Comparison of ENCODE assay signal across 1 cellular context in the genomic region with DNA sequence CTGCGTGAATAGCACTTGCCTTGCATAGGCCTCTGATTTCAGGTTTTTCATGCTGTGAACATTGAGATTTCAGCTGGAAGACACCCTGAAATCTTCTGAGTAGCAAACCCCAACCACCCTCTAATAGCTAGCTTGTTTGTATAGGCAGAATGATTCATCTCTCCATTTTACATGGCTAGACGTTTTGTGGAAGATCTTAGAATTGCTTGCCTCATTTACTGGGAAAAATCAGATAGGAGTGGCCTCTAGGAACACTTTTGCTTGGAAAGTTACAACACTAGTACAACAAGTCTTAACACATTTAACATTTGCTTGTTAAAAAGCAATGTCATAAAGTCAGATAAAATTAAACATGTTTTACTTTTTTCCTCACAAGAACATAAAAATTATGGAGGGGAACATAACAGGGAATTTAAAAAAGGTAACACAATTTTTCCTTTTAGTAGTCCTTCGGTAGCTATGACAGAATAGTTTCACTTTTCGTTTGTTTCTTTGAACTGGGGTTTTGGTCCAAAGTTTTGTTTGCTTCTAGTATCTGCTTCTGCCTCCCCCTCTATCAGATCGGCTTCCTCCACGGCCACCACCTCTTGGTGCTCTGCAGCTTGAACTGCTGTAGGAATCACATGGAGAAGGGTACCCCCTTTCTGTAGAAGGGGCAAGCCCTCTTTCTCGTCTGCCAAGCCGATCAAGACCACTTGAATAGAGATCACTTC.
A peak's percentile ranks its signal among the peaks of the same experiment; 100 is the strongest.
TF ChIP-seq lines count a peak whose summit lies in the region.

No MANE protein-coding gene starts in this region.

TF ChIP-seq in HepG2, 621 proteins besides CTCF, POLR2A, EP300 and RAD21 (continued from another document and continues in another):
- TF ChIP-seq, protein P1, sequence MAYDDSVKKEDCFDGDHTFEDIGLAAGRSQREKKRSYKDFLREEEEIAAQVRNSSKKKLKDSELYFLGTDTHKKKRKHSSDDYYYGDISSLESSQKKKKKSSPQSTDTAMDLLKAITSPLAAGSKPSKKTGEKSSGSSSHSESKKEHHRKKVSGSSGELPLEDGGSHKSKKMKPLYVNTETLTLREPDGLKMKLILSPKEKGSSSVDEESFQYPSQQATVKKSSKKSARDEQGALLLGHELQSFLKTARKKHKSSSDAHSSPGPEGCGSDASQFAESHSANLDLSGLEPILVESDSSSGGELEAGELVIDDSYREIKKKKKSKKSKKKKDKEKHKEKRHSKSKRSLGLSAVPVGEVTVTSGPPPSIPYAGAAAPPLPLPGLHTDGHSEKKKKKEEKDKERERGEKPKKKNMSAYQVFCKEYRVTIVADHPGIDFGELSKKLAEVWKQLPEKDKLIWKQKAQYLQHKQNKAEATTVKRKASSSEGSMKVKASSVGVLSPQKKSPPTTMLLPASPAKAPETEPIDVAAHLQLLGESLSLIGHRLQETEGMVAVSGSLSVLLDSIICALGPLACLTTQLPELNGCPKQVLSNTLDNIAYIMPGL (CRISPR knock-in tag; IDR thresholded peaks at IDR 0.05; ENCODE audit: borderline replicate concordance in 1 of 2, low read depth in 1 of 2), result peak in 1 of 2 experiments; percentile 25; a peak in 1 of 4 replicates
- no peak for TF ChIP-seq KLF15 (CRISPR knock-in tag; IDR thresholded peaks at IDR 0.05; ENCODE audit: borderline replicate concordance)
- 0 out of 2 replicates have a peak, but pooled peaks have one; percentile 37 for TF ChIP-seq SALL1 (CRISPR knock-in tag; IDR thresholded peaks at IDR 0.05)
- no peak for TF ChIP-seq ARNTL (CRISPR knock-in tag; IDR thresholded peaks at IDR 0.05)
- TF ChIP-seq IRF2 (CRISPR knock-in tag; IDR thresholded peaks at IDR 0.05), result peak; percentile 98
- TF ChIP-seq GABPA (IDR thresholded peaks at IDR 0.05; ENCODE audit: low read depth, low read length), result no peak
- TF ChIP-seq GABPA (CRISPR knock-in tag; IDR thresholded peaks at IDR 0.05; ENCODE audit: low read depth), result 0 out of 2 replicates have a peak, but pooled peaks have one; percentile 4
- TF ChIP-seq SOX5 (CRISPR knock-in tag; IDR thresholded peaks at IDR 0.05; ENCODE audit: borderline replicate concordance), result 0 out of 2 replicates have a peak, but pooled peaks have one; percentile 15
- peak; percentile 54 for TF ChIP-seq KDM6A (CRISPR knock-in tag; IDR thresholded peaks at IDR 0.05; ENCODE audit: low read depth)
- TF ChIP-seq, protein P2, sequence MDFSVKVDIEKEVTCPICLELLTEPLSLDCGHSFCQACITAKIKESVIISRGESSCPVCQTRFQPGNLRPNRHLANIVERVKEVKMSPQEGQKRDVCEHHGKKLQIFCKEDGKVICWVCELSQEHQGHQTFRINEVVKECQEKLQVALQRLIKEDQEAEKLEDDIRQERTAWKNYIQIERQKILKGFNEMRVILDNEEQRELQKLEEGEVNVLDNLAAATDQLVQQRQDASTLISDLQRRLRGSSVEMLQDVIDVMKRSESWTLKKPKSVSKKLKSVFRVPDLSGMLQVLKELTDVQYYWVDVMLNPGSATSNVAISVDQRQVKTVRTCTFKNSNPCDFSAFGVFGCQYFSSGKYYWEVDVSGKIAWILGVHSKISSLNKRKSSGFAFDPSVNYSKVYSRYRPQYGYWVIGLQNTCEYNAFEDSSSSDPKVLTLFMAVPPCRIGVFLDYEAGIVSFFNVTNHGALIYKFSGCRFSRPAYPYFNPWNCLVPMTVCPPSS (IDR thresholded peaks at IDR 0.05), result no peak
- 0 out of 2 replicates have a peak, but pooled peaks have one; percentile 6 for TF ChIP-seq ZNF644 (CRISPR knock-in tag; IDR thresholded peaks at IDR 0.05; ENCODE audit: low read depth)
- TF ChIP-seq, protein P3, sequence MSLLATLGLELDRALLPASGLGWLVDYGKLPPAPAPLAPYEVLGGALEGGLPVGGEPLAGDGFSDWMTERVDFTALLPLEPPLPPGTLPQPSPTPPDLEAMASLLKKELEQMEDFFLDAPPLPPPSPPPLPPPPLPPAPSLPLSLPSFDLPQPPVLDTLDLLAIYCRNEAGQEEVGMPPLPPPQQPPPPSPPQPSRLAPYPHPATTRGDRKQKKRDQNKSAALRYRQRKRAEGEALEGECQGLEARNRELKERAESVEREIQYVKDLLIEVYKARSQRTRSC (CRISPR knock-in tag; IDR thresholded peaks at IDR 0.05; ENCODE audit: low read depth), result no peak
- 0 out of 2 replicates have a peak, but pooled peaks have one; percentile 44 for TF ChIP-seq ELF3 (CRISPR knock-in tag; IDR thresholded peaks at IDR 0.05)
- TF ChIP-seq EHMT2 (IDR thresholded peaks at IDR 0.05; ENCODE audit: borderline replicate concordance, low read depth, low read length), result peak; percentile 66
- TF ChIP-seq, protein P4, sequence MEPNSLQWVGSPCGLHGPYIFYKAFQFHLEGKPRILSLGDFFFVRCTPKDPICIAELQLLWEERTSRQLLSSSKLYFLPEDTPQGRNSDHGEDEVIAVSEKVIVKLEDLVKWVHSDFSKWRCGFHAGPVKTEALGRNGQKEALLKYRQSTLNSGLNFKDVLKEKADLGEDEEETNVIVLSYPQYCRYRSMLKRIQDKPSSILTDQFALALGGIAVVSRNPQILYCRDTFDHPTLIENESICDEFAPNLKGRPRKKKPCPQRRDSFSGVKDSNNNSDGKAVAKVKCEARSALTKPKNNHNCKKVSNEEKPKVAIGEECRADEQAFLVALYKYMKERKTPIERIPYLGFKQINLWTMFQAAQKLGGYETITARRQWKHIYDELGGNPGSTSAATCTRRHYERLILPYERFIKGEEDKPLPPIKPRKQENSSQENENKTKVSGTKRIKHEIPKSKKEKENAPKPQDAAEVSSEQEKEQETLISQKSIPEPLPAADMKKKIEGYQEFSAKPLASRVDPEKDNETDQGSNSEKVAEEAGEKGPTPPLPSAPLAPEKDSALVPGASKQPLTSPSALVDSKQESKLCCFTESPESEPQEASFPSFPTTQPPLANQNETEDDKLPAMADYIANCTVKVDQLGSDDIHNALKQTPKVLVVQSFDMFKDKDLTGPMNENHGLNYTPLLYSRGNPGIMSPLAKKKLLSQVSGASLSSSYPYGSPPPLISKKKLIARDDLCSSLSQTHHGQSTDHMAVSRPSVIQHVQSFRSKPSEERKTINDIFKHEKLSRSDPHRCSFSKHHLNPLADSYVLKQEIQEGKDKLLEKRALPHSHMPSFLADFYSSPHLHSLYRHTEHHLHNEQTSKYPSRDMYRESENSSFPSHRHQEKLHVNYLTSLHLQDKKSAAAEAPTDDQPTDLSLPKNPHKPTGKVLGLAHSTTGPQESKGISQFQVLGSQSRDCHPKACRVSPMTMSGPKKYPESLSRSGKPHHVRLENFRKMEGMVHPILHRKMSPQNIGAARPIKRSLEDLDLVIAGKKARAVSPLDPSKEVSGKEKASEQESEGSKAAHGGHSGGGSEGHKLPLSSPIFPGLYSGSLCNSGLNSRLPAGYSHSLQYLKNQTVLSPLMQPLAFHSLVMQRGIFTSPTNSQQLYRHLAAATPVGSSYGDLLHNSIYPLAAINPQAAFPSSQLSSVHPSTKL (CRISPR knock-in tag; IDR thresholded peaks at IDR 0.05), result peak; percentile 66; the same call in 1 of the 2 replicates
- TF ChIP-seq, protein P5, sequence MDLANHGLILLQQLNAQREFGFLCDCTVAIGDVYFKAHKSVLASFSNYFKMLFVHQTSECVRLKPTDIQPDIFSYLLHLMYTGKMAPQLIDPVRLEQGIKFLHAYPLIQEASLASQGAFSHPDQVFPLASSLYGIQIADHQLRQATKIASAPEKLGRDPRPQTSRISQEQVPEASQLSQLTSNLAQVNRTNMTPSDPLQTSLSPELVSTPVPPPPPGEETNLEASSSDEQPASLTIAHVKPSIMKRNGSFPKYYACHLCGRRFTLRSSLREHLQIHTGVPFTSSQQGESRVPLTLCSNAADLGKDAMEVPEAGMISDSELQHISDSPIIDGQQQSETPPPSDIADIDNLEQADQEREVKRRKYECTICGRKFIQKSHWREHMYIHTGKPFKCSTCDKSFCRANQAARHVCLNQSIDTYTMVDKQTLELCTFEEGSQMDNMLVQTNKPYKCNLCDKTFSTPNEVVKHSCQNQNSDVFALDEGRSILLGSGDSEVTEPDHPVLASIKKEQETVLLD (CRISPR knock-in tag; IDR thresholded peaks at IDR 0.05; ENCODE audit: low read depth), result no peak
- TF ChIP-seq, protein P6, sequence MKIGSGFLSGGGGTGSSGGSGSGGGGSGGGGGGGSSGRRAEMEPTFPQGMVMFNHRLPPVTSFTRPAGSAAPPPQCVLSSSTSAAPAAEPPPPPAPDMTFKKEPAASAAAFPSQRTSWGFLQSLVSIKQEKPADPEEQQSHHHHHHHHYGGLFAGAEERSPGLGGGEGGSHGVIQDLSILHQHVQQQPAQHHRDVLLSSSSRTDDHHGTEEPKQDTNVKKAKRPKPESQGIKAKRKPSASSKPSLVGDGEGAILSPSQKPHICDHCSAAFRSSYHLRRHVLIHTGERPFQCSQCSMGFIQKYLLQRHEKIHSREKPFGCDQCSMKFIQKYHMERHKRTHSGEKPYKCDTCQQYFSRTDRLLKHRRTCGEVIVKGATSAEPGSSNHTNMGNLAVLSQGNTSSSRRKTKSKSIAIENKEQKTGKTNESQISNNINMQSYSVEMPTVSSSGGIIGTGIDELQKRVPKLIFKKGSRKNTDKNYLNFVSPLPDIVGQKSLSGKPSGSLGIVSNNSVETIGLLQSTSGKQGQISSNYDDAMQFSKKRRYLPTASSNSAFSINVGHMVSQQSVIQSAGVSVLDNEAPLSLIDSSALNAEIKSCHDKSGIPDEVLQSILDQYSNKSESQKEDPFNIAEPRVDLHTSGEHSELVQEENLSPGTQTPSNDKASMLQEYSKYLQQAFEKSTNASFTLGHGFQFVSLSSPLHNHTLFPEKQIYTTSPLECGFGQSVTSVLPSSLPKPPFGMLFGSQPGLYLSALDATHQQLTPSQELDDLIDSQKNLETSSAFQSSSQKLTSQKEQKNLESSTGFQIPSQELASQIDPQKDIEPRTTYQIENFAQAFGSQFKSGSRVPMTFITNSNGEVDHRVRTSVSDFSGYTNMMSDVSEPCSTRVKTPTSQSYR (CRISPR knock-in tag; IDR thresholded peaks at IDR 0.05; ENCODE audit: borderline replicate concordance), result peak; percentile 40; the same call in 1 of the 2 replicates
- TF ChIP-seq FOXO1 (CRISPR knock-in tag; IDR thresholded peaks at IDR 0.05), result no peak
- TF ChIP-seq PHF8 (CRISPR knock-in tag; IDR thresholded peaks at IDR 0.05), result 0 out of 2 replicates have a peak, but pooled peaks have one; percentile 7
- TF ChIP-seq, protein P7, sequence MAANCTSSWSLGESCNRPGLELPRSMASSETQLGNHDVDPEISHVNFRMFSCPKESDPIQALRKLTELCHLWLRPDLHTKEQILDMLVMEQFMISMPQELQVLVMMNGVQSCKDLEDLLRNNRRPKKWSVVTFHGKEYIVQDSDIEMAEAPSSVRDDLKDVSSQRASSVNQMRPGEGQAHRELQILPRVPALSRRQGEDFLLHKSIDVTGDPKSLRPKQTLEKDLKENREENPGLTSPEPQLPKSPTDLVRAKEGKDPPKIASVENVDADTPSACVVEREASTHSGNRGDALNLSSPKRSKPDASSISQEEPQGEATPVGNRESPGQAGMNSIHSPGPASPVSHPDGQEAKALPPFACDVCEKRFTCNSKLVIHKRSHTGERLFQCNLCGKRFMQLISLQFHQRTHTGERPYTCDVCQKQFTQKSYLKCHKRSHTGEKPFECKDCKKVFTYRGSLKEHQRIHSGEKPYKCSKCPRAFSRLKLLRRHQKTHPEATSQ (CRISPR knock-in tag; IDR thresholded peaks at IDR 0.05; ENCODE audit: borderline replicate concordance), result peak; percentile 34; the same call in 1 of the 2 replicates
- 0 out of 2 replicates have a peak, but pooled peaks have one; percentile 46 for TF ChIP-seq SMYD3 (CRISPR knock-in tag; IDR thresholded peaks at IDR 0.05)
- 0 out of 2 replicates have a peak, but pooled peaks have one; percentile 32 for TF ChIP-seq SNAPC2 (CRISPR knock-in tag; IDR thresholded peaks at IDR 0.05)
- TF ChIP-seq HMG20A (CRISPR knock-in tag; IDR thresholded peaks at IDR 0.05; ENCODE audit: borderline replicate concordance), result peak; percentile 25; the same call in 1 of the 2 replicates
- TF ChIP-seq THAP11 (CRISPR knock-in tag; IDR thresholded peaks at IDR 0.05), result peak; percentile 39; the same call in 1 of the 2 replicates
- TF ChIP-seq ZNF121 (CRISPR knock-in tag; IDR thresholded peaks at IDR 0.05), result no peak
- no peak for TF ChIP-seq RBFOX2 (IDR thresholded peaks at IDR 0.05; ENCODE audit: low read depth, low read length)
- TF ChIP-seq FOXA3 (CRISPR knock-in tag; IDR thresholded peaks at IDR 0.05), result 0 out of 2 replicates have a peak, but pooled peaks have one; percentile 23
- TF ChIP-seq GATAD2A (CRISPR knock-in tag; IDR thresholded peaks at IDR 0.05), result peak; percentile 51
- TF ChIP-seq SAP130 (CRISPR knock-in tag; IDR thresholded peaks at IDR 0.05; ENCODE audit: low read depth), result peak; percentile 53; the same call in 1 of the 2 replicates
- TF ChIP-seq, protein P8, sequence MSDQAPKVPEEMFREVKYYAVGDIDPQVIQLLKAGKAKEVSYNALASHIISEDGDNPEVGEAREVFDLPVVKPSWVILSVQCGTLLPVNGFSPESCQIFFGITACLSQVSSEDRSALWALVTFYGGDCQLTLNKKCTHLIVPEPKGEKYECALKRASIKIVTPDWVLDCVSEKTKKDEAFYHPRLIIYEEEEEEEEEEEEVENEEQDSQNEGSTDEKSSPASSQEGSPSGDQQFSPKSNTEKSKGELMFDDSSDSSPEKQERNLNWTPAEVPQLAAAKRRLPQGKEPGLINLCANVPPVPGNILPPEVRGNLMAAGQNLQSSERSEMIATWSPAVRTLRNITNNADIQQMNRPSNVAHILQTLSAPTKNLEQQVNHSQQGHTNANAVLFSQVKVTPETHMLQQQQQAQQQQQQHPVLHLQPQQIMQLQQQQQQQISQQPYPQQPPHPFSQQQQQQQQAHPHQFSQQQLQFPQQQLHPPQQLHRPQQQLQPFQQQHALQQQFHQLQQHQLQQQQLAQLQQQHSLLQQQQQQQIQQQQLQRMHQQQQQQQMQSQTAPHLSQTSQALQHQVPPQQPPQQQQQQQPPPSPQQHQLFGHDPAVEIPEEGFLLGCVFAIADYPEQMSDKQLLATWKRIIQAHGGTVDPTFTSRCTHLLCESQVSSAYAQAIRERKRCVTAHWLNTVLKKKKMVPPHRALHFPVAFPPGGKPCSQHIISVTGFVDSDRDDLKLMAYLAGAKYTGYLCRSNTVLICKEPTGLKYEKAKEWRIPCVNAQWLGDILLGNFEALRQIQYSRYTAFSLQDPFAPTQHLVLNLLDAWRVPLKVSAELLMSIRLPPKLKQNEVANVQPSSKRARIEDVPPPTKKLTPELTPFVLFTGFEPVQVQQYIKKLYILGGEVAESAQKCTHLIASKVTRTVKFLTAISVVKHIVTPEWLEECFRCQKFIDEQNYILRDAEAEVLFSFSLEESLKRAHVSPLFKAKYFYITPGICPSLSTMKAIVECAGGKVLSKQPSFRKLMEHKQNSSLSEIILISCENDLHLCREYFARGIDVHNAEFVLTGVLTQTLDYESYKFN (CRISPR knock-in tag; conservative IDR thresholded peaks at IDR 0.05), result peak; percentile 81
- TF ChIP-seq, protein P9, sequence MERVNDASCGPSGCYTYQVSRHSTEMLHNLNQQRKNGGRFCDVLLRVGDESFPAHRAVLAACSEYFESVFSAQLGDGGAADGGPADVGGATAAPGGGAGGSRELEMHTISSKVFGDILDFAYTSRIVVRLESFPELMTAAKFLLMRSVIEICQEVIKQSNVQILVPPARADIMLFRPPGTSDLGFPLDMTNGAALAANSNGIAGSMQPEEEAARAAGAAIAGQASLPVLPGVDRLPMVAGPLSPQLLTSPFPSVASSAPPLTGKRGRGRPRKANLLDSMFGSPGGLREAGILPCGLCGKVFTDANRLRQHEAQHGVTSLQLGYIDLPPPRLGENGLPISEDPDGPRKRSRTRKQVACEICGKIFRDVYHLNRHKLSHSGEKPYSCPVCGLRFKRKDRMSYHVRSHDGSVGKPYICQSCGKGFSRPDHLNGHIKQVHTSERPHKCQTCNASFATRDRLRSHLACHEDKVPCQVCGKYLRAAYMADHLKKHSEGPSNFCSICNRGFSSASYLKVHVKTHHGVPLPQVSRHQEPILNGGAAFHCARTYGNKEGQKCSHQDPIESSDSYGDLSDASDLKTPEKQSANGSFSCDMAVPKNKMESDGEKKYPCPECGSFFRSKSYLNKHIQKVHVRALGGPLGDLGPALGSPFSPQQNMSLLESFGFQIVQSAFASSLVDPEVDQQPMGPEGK (CRISPR knock-in tag; IDR thresholded peaks at IDR 0.05), result peak; percentile 51; the same call in 1 of the 2 replicates
- TF ChIP-seq ZNF34 (CRISPR knock-in tag; IDR thresholded peaks at IDR 0.05; ENCODE audit: borderline replicate concordance), result 0 out of 2 replicates have a peak, but pooled peaks have one; percentile 51
- 0 out of 2 replicates have a peak, but pooled peaks have one; percentile 44 for TF ChIP-seq HDAC2 (CRISPR knock-in tag; IDR thresholded peaks at IDR 0.05)
- TF ChIP-seq HNF4A (CRISPR knock-in tag; IDR thresholded peaks at IDR 0.05), result peak; percentile 83
